In genomic region chr22:48287031-48287430, GRCh38 we compare ENCODE assay signal across 9 cellular contexts.
"Had no signal": no experiment of that assay in that cellular context is flagged by ENCODE, and none has a peak within 500 bp of the region (broad histone marks: within the 10 kb centered on the region; RNA-seq: fewer than 3 reads in every experiment).

No MANE protein-coding gene starts in this region.

- H3K4me3 ChIP-seq: HAP-1, K562 had no signal

- H3K9me3 ChIP-seq: HAP-1 had no signal

- H3K36me3 ChIP-seq: HAP-1 had no signal

- H3K4me3 Mint-ChIP-seq: HFFc6 had no signal

- FAIRE-seq: HTR-8/SVneo, K562 had no signal

- H3K4me1 ChIP-seq: HAP-1 had no signal

- H3K27ac Mint-ChIP-seq: HFFc6 had no signal

- DNase-seq: GOT3, H7, HFFc6, IMR-90, KG1 had no signal

- ATAC-seq: HCT116, K562 had no signal
